In genomic region chr1:204286841-204287387, GRCh38 we compare ENCODE assay signal across 8 cellular contexts.
DNase-seq lines count a peak whose midpoint lies in the region; ATAC-seq, FAIRE-seq and TF ChIP-seq lines count a peak whose summit lies in the region.

No MANE protein-coding gene starts in this region.

- H3K27me3 Mint-ChIP-seq in activated CD4-positive, alpha-beta T cell treated with anti-CD3 and anti-CD28 coated beads, Interleukin-2, amount 10 ng/mL, durations not matched to agents 24 days and 14 days, result peaks cover 25% of the 10 kb centered on the region
- peaks cover 2% of the 10 kb centered on the region for H3K27me3 Mint-ChIP-seq in neural progenitor cell (ENCODE audit: insufficient read depth, low read depth)

- BruUV-seq in endothelial cell of umbilical vein (replicated peaks; lab: Mats Ljungman, UMichigan), result no TSS peak

- peaks cover 15% of the 10 kb centered on the region for H3K4me1 Mint-ChIP-seq in activated CD4-positive, alpha-beta T cell treated with anti-CD3 and anti-CD28 coated beads, Interleukin-2, amount 10 ng/mL, durations not matched to agents 24 days and 14 days
- peaks cover 58% of the 10 kb centered on the region for H3K4me1 Mint-ChIP-seq in neural progenitor cell

- peaks cover 13% of the 10 kb centered on the region for H3F3A ChIP-seq in neural progenitor cell (ENCODE audit: low read depth)

- H3K4me3 ChIP-seq in endothelial cell of umbilical vein (replicated peaks in 1 of 3; ENCODE audit: insufficient read depth in 1 of 3, low read depth in 1 of 3, low read length in 3 of 3) (no peak overlapping the region), neural progenitor cell (no peak overlapping the region)

- H3K27ac Mint-ChIP-seq in activated CD4-positive, alpha-beta T cell treated with anti-CD3 and anti-CD28 coated beads, Interleukin-2, amount 10 ng/mL, durations not matched to agents 24 days and 14 days, result peak overlapping the region; percentile 76
- H3K27ac Mint-ChIP-seq in neural progenitor cell, result peak overlapping the region; percentile 40

- H3K9ac ChIP-seq in endothelial cell of umbilical vein (replicated peaks; ENCODE audit: extremely low read depth, insufficient read depth, low read length) (no peak overlapping the region), neural progenitor cell (no peak overlapping the region)

- H3K9me3 ChIP-seq in endothelial cell of umbilical vein (replicated peaks; ENCODE audit: control insufficient read depth, insufficient read depth, low read length) (no peaks in the 10 kb centered on the region), neural progenitor cell (ENCODE audit: low read depth) (no peaks in the 10 kb centered on the region)

- H4K20me1 ChIP-seq in endothelial cell of umbilical vein (replicated peaks; ENCODE audit: control insufficient read depth, extremely low read depth, insufficient read depth, low read length) (no peaks in the 10 kb centered on the region), neural progenitor cell (ENCODE audit: low read depth) (no peaks in the 10 kb centered on the region)

- no peaks in the 10 kb centered on the region for H3K79me2 ChIP-seq in endothelial cell of umbilical vein (ENCODE audit: control insufficient read depth, insufficient read depth, low read length)
- no peaks in the 10 kb centered on the region for H3K79me2 ChIP-seq in neural progenitor cell (ENCODE audit: low read depth)

- DNase-seq in Ammon's horn (ENCODE audit: low spot score) (peak; percentile 84), LoVo (ENCODE audit: low spot score) (peak; percentile 9), endothelial cell of umbilical vein (ENCODE audit: low read depth, low spot score) (no peak), neural progenitor cell (ENCODE audit: low spot score) (no peak)
- DNase-seq in activated CD4-positive, alpha-beta T cell treated with anti-CD3 and anti-CD28 coated beads, Interleukin-2, amount 10 ng/mL, durations not matched to agents 24 days and 14 days, result peak; percentile 77

- CTCF ChIA-PET in endothelial cell of umbilical vein (lab: Charles Lee), result interaction anchor here (0.7 kb wide), 1 partner anchor 24 kb away, joined by 3 read pairs; no protein-coding TSS in a partner anchor

- H3K36me3 ChIP-seq in endothelial cell of umbilical vein (ENCODE audit: control insufficient read depth in 2 of 2, extremely low read depth in 1 of 2, insufficient read depth in 2 of 2, low read length in 2 of 2) (no peaks in the 10 kb centered on the region), neural progenitor cell (no peaks in the 10 kb centered on the region)

- H3K4me2 ChIP-seq in endothelial cell of umbilical vein (ENCODE audit: insufficient read depth, low read length), result no peak overlapping the region
- peak overlapping the region; percentile 48 for H3K4me2 ChIP-seq in neural progenitor cell

- TF ChIP-seq POLR2A in endothelial cell of umbilical vein (IDR thresholded peaks at IDR 0.05; ENCODE audit: low read depth, low read length), result no peak

- peak overlapping the region; percentile 70 for H3K4me3 Mint-ChIP-seq in activated CD4-positive, alpha-beta T cell treated with anti-CD3 and anti-CD28 coated beads, Interleukin-2, amount 10 ng/mL, durations not matched to agents 24 days and 14 days
- H3K4me3 Mint-ChIP-seq in neural progenitor cell, result no peak overlapping the region

- ATAC-seq in HG03432 (IDR thresholded peaks at IDR 0.05; ENCODE audit: unreplicated experiment) (no peak), HG02970 (IDR thresholded peaks at IDR 0.05; ENCODE audit: low FRiP score, unreplicated experiment) (no peak), GM19395 (IDR thresholded peaks at IDR 0.05; ENCODE audit: unreplicated experiment) (no peak)

- no peaks in the 10 kb centered on the region for H3K9me3 Mint-ChIP-seq in activated CD4-positive, alpha-beta T cell treated with anti-CD3 and anti-CD28 coated beads, Interleukin-2, amount 10 ng/mL, durations not matched to agents 24 days and 14 days
- H3K9me3 Mint-ChIP-seq in neural progenitor cell, result no peaks in the 10 kb centered on the region

- TF ChIP-seq CTCF in endothelial cell of umbilical vein (IDR thresholded peaks at IDR 0.05; ENCODE audit: extremely low read depth in 1 of 2, insufficient read depth in 1 of 2, low read depth in 1 of 2, low read length in 2 of 2), result no peak
- TF ChIP-seq CTCF in neural progenitor cell (IDR thresholded peaks at IDR 0.05), result no peak

- POLR2A ChIA-PET in endothelial cell of umbilical vein (lab: Charles Lee), result no interaction called here

- H3K4me1 ChIP-seq in endothelial cell of umbilical vein (ENCODE audit: control insufficient read depth, extremely low read depth, insufficient read depth, low read length) (peaks cover 5% of the 10 kb centered on the region), neural progenitor cell (peaks cover 49% of the 10 kb centered on the region)

- H3K27ac ChIP-seq in endothelial cell of umbilical vein (ENCODE audit: insufficient read depth, low read depth, low read length), result no peak overlapping the region
- no peak overlapping the region for H3K27ac ChIP-seq in neural progenitor cell

- no peak overlapping the region for H2AFZ ChIP-seq in endothelial cell of umbilical vein (ENCODE audit: low read depth, low read length)
- H2AFZ ChIP-seq in neural progenitor cell (replicated peaks), result peak overlapping the region; percentile 12

- H3K27me3 ChIP-seq in endothelial cell of umbilical vein (ENCODE audit: control insufficient read depth in 2 of 2, insufficient read depth in 2 of 2, low read length in 2 of 2), result no peaks in the 10 kb centered on the region
- no peaks in the 10 kb centered on the region for H3K27me3 ChIP-seq in neural progenitor cell

- intact Hi-C loops in activated CD4-positive, alpha-beta T cell treated with anti-CD3 and anti-CD28 coated beads, Interleukin-2, amount 10 ng/mL, durations not matched to agents 24 days and 14 days (cut with micrococcal nuclease), result no loop called here
- intact Hi-C loops in endothelial cell of umbilical vein (cut with micrococcal nuclease), result no loop called here

- H3K36me3 Mint-ChIP-seq in activated CD4-positive, alpha-beta T cell treated with anti-CD3 and anti-CD28 coated beads, Interleukin-2, amount 10 ng/mL, durations not matched to agents 24 days and 14 days (ENCODE audit: low read depth), result no peaks in the 10 kb centered on the region
- H3K36me3 Mint-ChIP-seq in neural progenitor cell, result peaks cover 13% of the 10 kb centered on the region

- peak; percentile 33 for FAIRE-seq in endothelial cell of umbilical vein (lab: Jason Lieb, UNC)

- no peaks in the 10 kb centered on the region for H3K9me1 ChIP-seq in endothelial cell of umbilical vein (replicated peaks; ENCODE audit: control insufficient read depth, extremely low read depth, insufficient read depth, low read length)

- dilution Hi-C loops in endothelial cell of umbilical vein (cut with MboI; ENCODE audit: extremely low pct_ligation_motif_present, low sequenced_read_pairs), result no loop called here

TF ChIP-seq in endothelial cell of umbilical vein, 7 proteins besides CTCF, POLR2A, EP300 and RAD21:
- TF ChIP-seq GATA2 (IDR thresholded peaks at IDR 0.05; ENCODE audit: insufficient read depth, insufficient read length, low read depth, low read length) (peak; percentile 30), FOS (IDR thresholded peaks at IDR 0.05; ENCODE audit: borderline replicate concordance, insufficient read depth, low read length) (no peak)
TF ChIP-seq in endothelial cell of umbilical vein: peak in this region for 1.

Comparison
In these comparisons a context has a peak if more than half of its experiments do, and no peak if none do; other contexts are left out.
1. DNase-seq: peak in Ammon's horn (single experiment), LoVo (single experiment) and activated CD4-positive, alpha-beta T cell treated with anti-CD3 and anti-CD28 coated beads, Interleukin-2, amount 10 ng/mL, durations not matched to agents 24 days and 14 days (single experiment); none in endothelial cell of umbilical vein (single experiment) and neural progenitor cell (single experiment).